In genomic region chr11:71639520-71639849, GRCh38 we compare ENCODE assay signal across 9 cellular contexts. TPM values are rescaled to one million over a fixed set of nuclear protein-coding genes. Genes with fewer than 3 reads are reported as not detected.
A peak's percentile ranks its signal among the peaks of the same experiment; 100 is the strongest.
DNase-seq lines count a peak whose midpoint lies in the region; TF ChIP-seq lines count a peak whose summit lies in the region.
"Not testable (repeated sequence)": the region's sequence is repeated elsewhere in the genome, so short reads cannot be mapped to it uniquely, and the experiment has no call there.
"Had no signal": no experiment of that assay in that cellular context is flagged by ENCODE, and none has a peak within 500 bp of the region (broad histone marks: within the 10 kb centered on the region; RNA-seq: fewer than 3 reads in every experiment).

No MANE protein-coding gene starts in this region.

- not testable (repeated sequence) for TF ChIP-seq CTCF in KMS-11 (conservative IDR thresholded peaks at IDR 0.05; ENCODE audit: low read depth, low read length); breast epithelium (IDR thresholded peaks at IDR 0.05); fibroblast of lung (conservative IDR thresholded peaks at IDR 0.05 in 1 of 2, IDR thresholded peaks at IDR 0.05 in 1 of 2; ENCODE audit: low read depth in 1 of 2, low read length in 2 of 2)
- peak; percentile 20; the same call in 1 of the 2 replicates for TF ChIP-seq CTCF in RWPE1 (conservative IDR thresholded peaks at IDR 0.05; ENCODE audit: low read depth)

- not testable (repeated sequence) for H3K4me3 ChIP-seq in KMS-11 (IDR thresholded peaks at IDR 0.05; ENCODE audit: insufficient read depth, low read depth, low read length); fibroblast of lung (replicated peaks in 1 of 4; ENCODE audit: control extremely low read depth in 1 of 4, insufficient read depth in 1 of 4, low read depth in 3 of 4, low read length in 4 of 4)
- H3K4me3 ChIP-seq in breast epithelium (peak overlapping the region; percentile 20 to 56 (median 38)), rectal smooth muscle tissue (ENCODE audit: low read length) (peak overlapping the region; percentile 36)

- not testable (repeated sequence) for H3K27me3 ChIP-seq in KMS-11 (ENCODE audit: insufficient read depth, low read depth); breast epithelium; fibroblast of lung (ENCODE audit: control insufficient read depth, insufficient read depth, low read length); rectal smooth muscle tissue (ENCODE audit: control insufficient read depth, insufficient read depth, low read length)

- CTCF ChIA-PET in RWPE1 (lab: Yijun Ruan, JAX) = interaction anchor here (0.6 to 0.7 kb wide), 2 partner anchors 8 to 109 kb away, joined by 3 read pairs; no protein-coding TSS in a partner anchor

- H3K4me1 ChIP-seq in KMS-11 (ENCODE audit: low read depth, poor library complexity, severe bottlenecking); breast epithelium; fibroblast of lung (ENCODE audit: control insufficient read depth, extremely low read depth, insufficient read depth, low read length); rectal smooth muscle tissue (ENCODE audit: control insufficient read depth, insufficient read depth, low read length): not testable (repeated sequence)

- H2AFZ ChIP-seq in KMS-11 (ENCODE audit: low read depth) = peak overlapping the region; percentile 34; the same call in 1 of the 2 replicates
- not testable (repeated sequence) for H2AFZ ChIP-seq in fibroblast of lung (ENCODE audit: low read length)

- not testable (repeated sequence) for H3K79me2 ChIP-seq in KMS-11 (ENCODE audit: insufficient read depth, low read depth); fibroblast of lung (ENCODE audit: control insufficient read depth, insufficient read depth, low read length)

- not testable (repeated sequence) for H3K4me2 ChIP-seq in KMS-11
- H3K4me2 ChIP-seq in fibroblast of lung (ENCODE audit: extremely low read depth, insufficient read depth, low read length) = peak overlapping the region; percentile 59

- H3K9ac ChIP-seq in KMS-11 = peak overlapping the region; percentile 18; the same call in 1 of the 2 replicates
- not testable (repeated sequence) for H3K9ac ChIP-seq in fibroblast of lung (ENCODE audit: insufficient read depth, low read length); rectal smooth muscle tissue (ENCODE audit: low read length)

- not testable (repeated sequence) for H3K36me3 ChIP-seq in KMS-11 (ENCODE audit: insufficient read depth); breast epithelium; fibroblast of lung (ENCODE audit: control insufficient read depth, insufficient read depth, low read length); rectal smooth muscle tissue (ENCODE audit: control insufficient read depth, insufficient read depth, low read length)

- DNase-seq in DMS53 treated with DMSO at 0.1 percent for 48 hours (lab: John Stamatoyannopoulos, UW; ENCODE audit: unreplicated experiment) (peak; percentile 42), fibroblast of lung (ENCODE audit: low read depth in 2 of 2) (peak; percentile 3 to 6), left kidney (ENCODE audit: low read depth, low spot score) (peak; percentile 72)
- DNase-seq in RWPE1 (ENCODE audit: low spot score); breast epithelium (ENCODE audit: low spot score in 2 of 2): not testable (repeated sequence)

- H3K9me3 ChIP-seq in breast epithelium; fibroblast of lung (ENCODE audit: control insufficient read depth, insufficient read depth, low read depth, low read length): not testable (repeated sequence)

- H4K20me1 ChIP-seq in KMS-11 (ENCODE audit: insufficient read depth); fibroblast of lung (ENCODE audit: control insufficient read depth, extremely low read depth, insufficient read depth, low read length): not testable (repeated sequence)

- intact Hi-C loops in breast epithelium (cut with DNase I; ENCODE audit: low total_unique reads) = not testable (repeated sequence)

- POLR2A ChIA-PET in RWPE1 (lab: Yijun Ruan, JAX; ENCODE audit: low non-redundant PET) = not testable (repeated sequence)

- not testable (repeated sequence) for H3K27ac ChIP-seq in KMS-11; RWPE1; breast epithelium; fibroblast of lung (ENCODE audit: insufficient read depth, low read length); rectal smooth muscle tissue (ENCODE audit: low read depth, low read length)

- TF ChIP-seq POLR2A in breast epithelium (IDR thresholded peaks at IDR 0.05) = not testable (repeated sequence)

RNA-seq across cellular contexts. Expression of gene KRTAP5-11, which starts 56.8 kb away (rescaled TPM):
- total RNA-seq in breast epithelium = not detected
- not detected in 2 replicates for total RNA-seq in fibroblast of lung
- polyA plus RNA-seq in fibroblast of lung = not detected in 2 replicates
- not detected in 2 replicates for polyA plus RNA-seq in fibroblast of lung (2012)
- not detected in 2 replicates for polyA minus RNA-seq in fibroblast of lung (ENCODE audit: low replicate concordance)
- total RNA-seq: activated T-helper 1 cell treated with anti-CD3 and anti-CD28 coated beads, Interleukin-12 subunit alpha, Interleukin-12 subunit beta, Interleukin-2, Interleukin-4 antibody, amounts not matched to agents 30 ng/mL and 10 ng/mL and 1 ng/mL, durations not matched to agents 14 hours and 24 hours and 36 hours; myocyte had no signal
